20 cellular contexts compared by ENCODE assay signal in genomic region chr7:118324790-118325449, GRCh38.
"Had no signal": no experiment of that assay in that cellular context is flagged by ENCODE, and none has a peak within 500 bp of the region (broad histone marks: within the 10 kb centered on the region; RNA-seq: fewer than 3 reads in every experiment).

No MANE protein-coding gene starts in this region.

- H3K4me3 Mint-ChIP-seq: central memory CD8-positive, alpha-beta T cell; neural crest cell; stimulated activated naive CD8-positive, alpha-beta T cell treated with anti-CD3 and anti-CD28 coated beads, Interleukin-15, Interleukin-2, amounts not matched to agents 100 ng/mL and 50 ng/mL, for 24 hours had no signal

- H3K9me3 Mint-ChIP-seq: central memory CD8-positive, alpha-beta T cell; neural crest cell; stimulated activated naive CD8-positive, alpha-beta T cell treated with anti-CD3 and anti-CD28 coated beads, Interleukin-15, Interleukin-2, amounts not matched to agents 100 ng/mL and 50 ng/mL, for 24 hours had no signal

- H3K4me1 ChIP-seq: right lobe of liver, upper lobe of left lung had no signal

- H3K36me3 ChIP-seq: brain microvascular endothelial cell, right lobe of liver, upper lobe of left lung had no signal

- H3K27me3 ChIP-seq: brain microvascular endothelial cell, right lobe of liver, upper lobe of left lung had no signal

- H3K4me1 Mint-ChIP-seq: central memory CD8-positive, alpha-beta T cell; neural crest cell had no signal

- DNase-seq: activated CD4-positive, alpha-beta T cell treated with anti-CD3 and anti-CD28 coated beads, Interleukin-2, amount 50 U/mL, for 1 hour; activated CD8-positive, alpha-beta memory T cell treated with anti-CD3 and anti-CD28 coated beads for 24 hours; activated naive CD4-positive, alpha-beta T cell; anterior cingulate cortex; brain microvascular endothelial cell; cortex of kidney; effector CD8-positive, alpha-beta T cell; foreskin fibroblast; head of caudate nucleus; left cardiac atrium; stimulated activated CD4-positive, alpha-beta T cell treated with anti-CD3 and anti-CD28 coated beads, Interleukin-4, amount 100 ng/mL, for 4 hours; stimulated activated CD8-positive, alpha-beta memory T cell treated with anti-CD3 and anti-CD28 coated beads, Interleukin-4, amount 100 ng/mL, for 48 hours; T-helper 9 cell had no signal

- H3K27ac ChIP-seq: brain microvascular endothelial cell, right lobe of liver, upper lobe of left lung had no signal

- H3K4me2 ChIP-seq: smooth muscle cell had no signal

- H3K9me3 ChIP-seq: right lobe of liver, upper lobe of left lung had no signal

- ATAC-seq: activated CD4-positive, CD25-positive, alpha-beta regulatory T cell treated with anti-CD3 and anti-CD28 coated beads, Interleukin-2, amount 50 U/mL, for 24 hours; left cardiac atrium; right lobe of liver had no signal

- H3K4me3 ChIP-seq: right lobe of liver, smooth muscle cell, upper lobe of left lung had no signal

- H3K27ac Mint-ChIP-seq: stimulated activated naive CD8-positive, alpha-beta T cell treated with anti-CD3 and anti-CD28 coated beads, Interleukin-15, Interleukin-2, amounts not matched to agents 100 ng/mL and 50 ng/mL, for 24 hours had no signal
